25 cellular contexts compared by ENCODE assay signal in genomic region chr1:161086457-161086856, GRCh38. TPM values are rescaled to one million over a fixed set of nuclear protein-coding genes. Genes with fewer than 3 reads are reported as not detected.
DNase-seq lines count a peak whose midpoint lies in the region; ATAC-seq, FAIRE-seq and TF ChIP-seq lines count a peak whose summit lies in the region.
"Had no signal": no experiment of that assay in that cellular context is flagged by ENCODE, and none has a peak within 500 bp of the region (broad histone marks: within the 10 kb centered on the region; RNA-seq: fewer than 3 reads in every experiment).

No MANE protein-coding gene starts in this region.

- H3K27me3 ChIP-seq in esophagus squamous epithelium (no peaks in the 10 kb centered on the region), trophoblast cell (ENCODE audit: insufficient read depth, low read length) (no peaks in the 10 kb centered on the region)
- H3K27me3 ChIP-seq: body of pancreas, thyroid gland had no signal

- H2AFZ ChIP-seq in trophoblast cell (ENCODE audit: insufficient read depth, low read length, poor library complexity), result no peak overlapping the region

- CTCF ChIA-PET in A549 (lab: Yijun Ruan, JAX), result interaction anchor here (0.9 to 12.7 kb wide), 7 partner anchors 11 to 93 kb away, joined by 3 to 167 read pairs (median 4); partner anchors contain the start of genes ARHGAP30 and KLHDC9

- H3K27ac ChIP-seq in A549 (peak overlapping the region; percentile 88; a peak in 5 of 6 replicates), esophagus squamous epithelium (peak overlapping the region; percentile 90 to 97 (median 94)), trophoblast cell (ENCODE audit: low read depth, low read length) (peak overlapping the region; percentile 99)
- H3K27ac ChIP-seq: HL-60, thyroid gland had no signal

- peak overlapping the region; percentile 20 for H4K12ac ChIP-seq in trophoblast cell (ENCODE audit: low read depth, low read length)

- peak overlapping the region; percentile 57 for H4K8ac ChIP-seq in trophoblast cell (ENCODE audit: low read depth, low read length)

- POLR2A ChIA-PET in A549 (lab: Yijun Ruan, JAX), result no interaction called here

- 54% methylated on average over 3 of the region's 4 CpGs for WGBS in A549 (ENCODE audit: missing lambda C conversion rate)
- WGBS in esophagus squamous epithelium, 2 donors, result 0 to 60% methylated on average over 1 to 2 of the region's 4 CpGs
- WGBS in trophoblast cell (ENCODE audit: extremely low coverage, insufficient coverage, insufficient read length), result no CpG with 5 or more reads among the region's 4 CpGs

- DNase-seq in A549 (ENCODE audit: low read depth in 1 of 2, low spot score in 1 of 2) (no peak), T-helper 17 cell (no peak), esophagus squamous epithelium (lab: John Stamatoyannopoulos, UW) (no peak), trophoblast cell (no peak), GM19239 (ENCODE audit: insufficient read length, low spot score) (no peak), dedifferentiated amniotic fluid mesenchymal stem cell (ENCODE audit: extremely low spot score) (no peak)
- DNase-seq: 8988T; activated effector memory CD4-positive, alpha-beta T cell treated with anti-CD3 and anti-CD28 coated beads, Interleukin-2, amount 50 U/mL, for 16 hours; activated naive CD8-positive, alpha-beta T cell treated with anti-CD3 and anti-CD28 coated beads, Interleukin-2, amount 50 U/mL, for 24 hours; AML-193; body of pancreas; DMS79 treated with DMSO at 0.1 percent for 48 hours; GOT3; head of caudate nucleus; NCI-H1417; NCI-H526 treated with DMSO at 0.1 percent for 48 hours; stimulated activated CD4-positive, alpha-beta T cell treated with anti-CD3 and anti-CD28 coated beads, Interleukin-2, amount 100 ng/mL, for 48 hours; stimulated activated naive CD4-positive, alpha-beta T cell treated with Interleukin-2 at 50 U/mL for 16 hours; thyroid gland had no signal

- H3K36me3 Mint-ChIP-seq in T-helper 17 cell (ENCODE audit: low read depth), result peaks cover 3% of the 10 kb centered on the region

- peak overlapping the region; percentile 98 for H2BK120ac ChIP-seq in trophoblast cell (ENCODE audit: insufficient read depth, low read length, poor library complexity)

- H3K4me3 Mint-ChIP-seq in T-helper 17 cell, result no peak overlapping the region
- H3K4me3 Mint-ChIP-seq: activated naive CD8-positive, alpha-beta T cell treated with anti-CD3 and anti-CD28 coated beads, Interleukin-2, amount 50 U/mL, for 24 hours had no signal

- H3K27me3 Mint-ChIP-seq in T-helper 17 cell, result no peaks in the 10 kb centered on the region
- H3K27me3 Mint-ChIP-seq: activated naive CD8-positive, alpha-beta T cell treated with anti-CD3 and anti-CD28 coated beads, Interleukin-2, amount 50 U/mL, for 24 hours had no signal

- H3K23ac ChIP-seq in trophoblast cell (ENCODE audit: low read length), result no peak overlapping the region

- intact Hi-C loops in esophagus squamous epithelium (cut with DNase I), result no loop called here

- TF ChIP-seq RAD21 in A549 (conservative IDR thresholded peaks at IDR 0.05 in 1 of 2, IDR thresholded peaks at IDR 0.05 in 1 of 2), result no peak

- H3K4me3 ChIP-seq in A549, result no peak overlapping the region
- H3K4me3 ChIP-seq in esophagus squamous epithelium, result peak overlapping the region; percentile 50 to 65 (median 64)
- H3K4me3 ChIP-seq in trophoblast cell (ENCODE audit: low read depth, low read length), result no peak overlapping the region
- H3K4me3 ChIP-seq: body of pancreas, GM12878, thyroid gland had no signal

- H2BK12ac ChIP-seq in trophoblast cell (ENCODE audit: low read length), result peak overlapping the region; percentile 91

- H3K27ac Mint-ChIP-seq in T-helper 17 cell, result peak overlapping the region; percentile 69
- H3K27ac Mint-ChIP-seq: activated naive CD8-positive, alpha-beta T cell treated with anti-CD3 and anti-CD28 coated beads, Interleukin-2, amount 50 U/mL, for 24 hours had no signal

- H2AK5ac ChIP-seq in trophoblast cell (ENCODE audit: low read length), result peak overlapping the region; percentile 61

- H3K4me1 Mint-ChIP-seq in T-helper 17 cell, result peaks cover 14% of the 10 kb centered on the region

- FAIRE-seq in A549 (lab: Jason Lieb, UNC) (no peak), GM19239 (lab: Jason Lieb, UNC) (no peak)
- FAIRE-seq: colon, GM12878 had no signal

- H4K91ac ChIP-seq in trophoblast cell (ENCODE audit: low read depth, low read length), result peak overlapping the region; percentile 99

- H3K4me1 ChIP-seq in A549 (peaks cover 61% of the 10 kb centered on the region), esophagus squamous epithelium (peaks cover 26 to 85% (median 30%) of the 10 kb centered on the region in 3 donors), trophoblast cell (ENCODE audit: control insufficient read depth in 1 of 2, insufficient read depth in 2 of 2, low read length in 2 of 2) (peaks cover 69 to 79% of the 10 kb centered on the region in 2 experiments)

- no peaks in the 10 kb centered on the region for H3K9me3 ChIP-seq in A549
- H3K9me3 ChIP-seq in T-helper 17 cell (ENCODE audit: control insufficient read depth, low read length, poor library complexity, severe bottlenecking), result no peaks in the 10 kb centered on the region
- H3K9me3 ChIP-seq in esophagus squamous epithelium, result no peaks in the 10 kb centered on the region
- H3K9me3 ChIP-seq in trophoblast cell (ENCODE audit: insufficient read depth, low read depth, low read length), result no peaks in the 10 kb centered on the region
- H3K9me3 ChIP-seq: body of pancreas, thyroid gland had no signal

- H3K14ac ChIP-seq in trophoblast cell (ENCODE audit: low read length), result peak overlapping the region; percentile 96

- H3K9ac ChIP-seq in trophoblast cell (ENCODE audit: low read length), result no peak overlapping the region

- H3K79me2 ChIP-seq in trophoblast cell (ENCODE audit: control insufficient read depth, insufficient read depth, low read length, poor library complexity), result peaks cover 26% of the 10 kb centered on the region

- H3K36me3 ChIP-seq in esophagus squamous epithelium, result no peaks in the 10 kb centered on the region
- H3K36me3 ChIP-seq in trophoblast cell (ENCODE audit: control insufficient read depth in 1 of 2, insufficient read depth in 2 of 2, low read length in 2 of 2), result no peaks in the 10 kb centered on the region
- H3K36me3 ChIP-seq: thyroid gland had no signal

- H2BK5ac ChIP-seq in trophoblast cell (ENCODE audit: low read depth, low read length, poor library complexity), result peak overlapping the region; percentile 99

- TF ChIP-seq CTCF in A549 (IDR thresholded peaks at IDR 0.05) (no peak), esophagus squamous epithelium (IDR thresholded peaks at IDR 0.05) (no peak)

- peak overlapping the region; percentile 84 for H3K4ac ChIP-seq in trophoblast cell (ENCODE audit: low read depth, low read length)

- ATAC-seq in A549 (no peak), T-helper 17 cell (no peak), GM19395 (IDR thresholded peaks at IDR 0.05; ENCODE audit: unreplicated experiment) (no peak), GM18870 (IDR thresholded peaks at IDR 0.05; ENCODE audit: unreplicated experiment) (no peak)
- ATAC-seq: activated naive CD8-positive, alpha-beta T cell treated with anti-CD3 and anti-CD28 coated beads, Interleukin-2, amount 50 U/mL, for 24 hours; body of pancreas; GM12878 had no signal

- TF ChIP-seq EP300 in A549 (IDR thresholded peaks at IDR 0.05), result no peak

- H3K4me2 ChIP-seq in A549, result no peak overlapping the region
- peak overlapping the region; percentile 4 for H3K4me2 ChIP-seq in trophoblast cell (ENCODE audit: low read length)

- no peak for TF ChIP-seq POLR2A in A549 (IDR thresholded peaks at IDR 0.05; ENCODE audit: low read length)
- peak in 1 of 4 donors; percentile 43 for TF ChIP-seq POLR2A in esophagus squamous epithelium (IDR thresholded peaks at IDR 0.05)

- H3K18ac ChIP-seq in trophoblast cell (ENCODE audit: low read length), result peak overlapping the region; percentile 63

- peaks cover 74% of the 10 kb centered on the region for H3K79me1 ChIP-seq in trophoblast cell (ENCODE audit: low read length)

RNA-seq across cellular contexts. Expression of gene NECTIN4, which starts 2.9 kb away (rescaled TPM):
- polyA plus RNA-seq in A549 (2011; rRNA removed) (3.1 and 4.3 TPM in 2 replicates), A549 (2017; fragmentation: RNase III; extraction: RNeasy Plus Mini Kit Qiagen cat#74134 plus additional on column Dnase treatment) (1.3 to 1.8 TPM (median 1.5 TPM) in 3 replicates)
- 2.1 and 2.5 TPM in 2 replicates for polyA plus RNA-seq in A549 (2012; cell fraction: cytosol; rRNA removed)
- 2.1 and 3.4 TPM in 2 replicates for polyA plus RNA-seq in A549 (2012; cell fraction: nucleus; rRNA removed)
- polyA minus RNA-seq in A549 (2011; rRNA and poly(A)+ RNA removed), result 9.2 and 10.7 TPM in 2 replicates
- total RNA-seq in T-helper 17 cell (not detected), esophagus squamous epithelium (100 to 1,000 TPM in 2 of 4 donors, 10 to 100 TPM in 2; 52.7 to 161 (median 96.2) TPM)
- 35.8 and 38.6 TPM in 2 replicates for polyA plus RNA-seq in trophoblast cell (2013)
- total RNA-seq: liver had no signal

RNA-seq across cellular contexts. Expression of gene KLHDC9, which starts 11.7 kb away (rescaled TPM):
- polyA plus RNA-seq in A549 (2011; rRNA removed), result 3.6 and 4.6 TPM in 2 replicates
- polyA plus RNA-seq in A549 (2012; cell fraction: cytosol; rRNA removed), result 1.9 and 2.3 TPM in 2 replicates
- polyA plus RNA-seq in A549 (2012; cell fraction: nucleus; rRNA removed), result 2.8 and 3.9 TPM in 2 replicates
- polyA plus RNA-seq in A549 (2017; fragmentation: RNase III; extraction: RNeasy Plus Mini Kit Qiagen cat#74134 plus additional on column Dnase treatment), result 0.93 to 2.0 TPM (median 1.2 TPM) in 3 replicates
- polyA minus RNA-seq in A549 (2011; rRNA and poly(A)+ RNA removed), result 0.70 and 2.2 TPM in 2 replicates
- under 1 TPM in 1 of 2 donors, not detected in 1; 0.57 TPM for total RNA-seq in T-helper 17 cell
- total RNA-seq in esophagus squamous epithelium, result 1 to 10 TPM in 3 of 4 donors, under 1 TPM in 1; 0.31 to 2.7 (median 1.7) TPM
- polyA plus RNA-seq in trophoblast cell (2013), result 4.0 and 4.5 TPM in 2 replicates

RNA-seq across cellular contexts. Expression of gene ARHGAP30, which starts 16.8 kb away (rescaled TPM):
- polyA plus RNA-seq in A549 (2011; rRNA removed) (0.06 and 0.08 TPM in 2 replicates), A549 (2017; fragmentation: RNase III; extraction: RNeasy Plus Mini Kit Qiagen cat#74134 plus additional on column Dnase treatment) (0.09 to 0.13 TPM (median 0.13 TPM) in 3 replicates)
- 0.04 and 0.06 TPM in 2 replicates for polyA plus RNA-seq in A549 (2012; cell fraction: cytosol; rRNA removed)
- polyA plus RNA-seq in A549 (2012; cell fraction: nucleus; rRNA removed), result 0.37 and 0.89 TPM in 2 replicates
- polyA minus RNA-seq in A549 (2011; rRNA and poly(A)+ RNA removed), result 0.05 TPM in 1 of 2 replicates, not detected in the other
- total RNA-seq in T-helper 17 cell (100 to 1,000 TPM; 156 to 189 TPM), esophagus squamous epithelium (10 to 100 TPM in 2 of 4 donors, 1 to 10 TPM in 2; 2.9 to 13.5 (median 7.4) TPM)
- polyA plus RNA-seq in trophoblast cell (2013), result 0.82 and 0.97 TPM in 2 replicates

RNA-seq across cellular contexts. Expression of gene PFDN2, which starts 31.4 kb away (rescaled TPM):
- polyA plus RNA-seq in A549 (2011; rRNA removed) (106 and 187 TPM in 2 replicates), A549 (2017; fragmentation: RNase III; extraction: RNeasy Plus Mini Kit Qiagen cat#74134 plus additional on column Dnase treatment) (179 to 203 TPM (median 187 TPM) in 3 replicates)
- 142 and 276 TPM in 2 replicates for polyA plus RNA-seq in A549 (2012; cell fraction: cytosol; rRNA removed)
- polyA plus RNA-seq in A549 (2012; cell fraction: nucleus; rRNA removed), result 43.9 and 64.9 TPM in 2 replicates
- polyA minus RNA-seq in A549 (2011; rRNA and poly(A)+ RNA removed), result 14.6 and 21.9 TPM in 2 replicates
- total RNA-seq in T-helper 17 cell (10 to 100 TPM; 34.5 to 37.1 TPM), esophagus squamous epithelium (10 to 100 TPM; 27.0 to 59.2 (median 45.3) TPM)
- 263 and 270 TPM in 2 replicates for polyA plus RNA-seq in trophoblast cell (2013)

RNA-seq across cellular contexts. Expression of gene NIT1, which starts 31.4 kb away (rescaled TPM):
- polyA plus RNA-seq in A549 (2011; rRNA removed), result 29.9 and 38.6 TPM in 2 replicates
- polyA plus RNA-seq in A549 (2012; cell fraction: cytosol; rRNA removed), result 34.9 and 45.5 TPM in 2 replicates
- polyA plus RNA-seq in A549 (2012; cell fraction: nucleus; rRNA removed), result 63.1 and 65.0 TPM in 2 replicates
- polyA plus RNA-seq in A549 (2017; fragmentation: RNase III; extraction: RNeasy Plus Mini Kit Qiagen cat#74134 plus additional on column Dnase treatment), result 44.5 to 49.4 TPM (median 45.8 TPM) in 3 replicates
- 59.8 and 69.6 TPM in 2 replicates for polyA minus RNA-seq in A549 (2011; rRNA and poly(A)+ RNA removed)
- 10 to 100 TPM; 16.0 to 19.3 TPM for total RNA-seq in T-helper 17 cell
- total RNA-seq in esophagus squamous epithelium, result 10 to 100 TPM; 16.9 to 28.6 (median 22.1) TPM
- polyA plus RNA-seq in trophoblast cell (2013), result 40.6 and 42.0 TPM in 2 replicates

Comparison
In these comparisons a context has a peak if more than half of its experiments do, and no peak if none do; other contexts are left out.
1. H3K4me3 ChIP-seq: peak in esophagus squamous epithelium (4 of 4); none in A549 (single experiment) and trophoblast cell (single experiment).
2. RNA of gene NECTIN4, which starts 2.9 kb away (total RNA-seq): 52.7 to 161 TPM in esophagus squamous epithelium; not detected in T-helper 17 cell; every median in the first group is over 10 times any median in the second.
3. RNA of gene ARHGAP30, which starts 16.8 kb away (total RNA-seq): 156 to 189 TPM in T-helper 17 cell; 2.9 to 13.5 TPM in esophagus squamous epithelium; every median in the first group is over 10 times any median in the second.
4. Peak in every context shown above with its lines, with median percentiles within 50 percentile points of each other: H3K27ac ChIP-seq.